25 cellular contexts compared by ENCODE assay signal in genomic region chr12:111991535-111991934, GRCh38. TPM values are rescaled to one million over a fixed set of nuclear protein-coding genes. Genes with fewer than 3 reads are reported as not detected.
DNase-seq lines count a peak whose midpoint lies in the region; ATAC-seq and TF ChIP-seq lines count a peak whose summit lies in the region.
"Had no signal": no experiment of that assay in that cellular context is flagged by ENCODE, and none has a peak within 500 bp of the region (broad histone marks: within the 10 kb centered on the region; RNA-seq: fewer than 3 reads in every experiment).

No MANE protein-coding gene starts in this region.

- H3K9me3 ChIP-seq in CD8-positive, alpha-beta T cell (ENCODE audit: low read length) = no peaks in the 10 kb centered on the region
- no peaks in the 10 kb centered on the region for H3K9me3 ChIP-seq in aorta (ENCODE audit: control insufficient read depth, low read length)
- H3K9me3 ChIP-seq: body of pancreas, right atrium auricular region, spleen, upper lobe of right lung had no signal

- no peaks in the 10 kb centered on the region for H3K27me3 ChIP-seq in CD8-positive, alpha-beta T cell (ENCODE audit: insufficient read depth, low read length)
- no peaks in the 10 kb centered on the region for H3K27me3 ChIP-seq in aorta (ENCODE audit: control insufficient read depth in 1 of 2, insufficient read depth in 2 of 2, low read length in 1 of 2)
- H3K27me3 ChIP-seq: body of pancreas, right atrium auricular region, spleen, upper lobe of right lung had no signal

- no peak for ATAC-seq in CD8-positive, alpha-beta T cell
- ATAC-seq in activated CD8-positive, alpha-beta T cell treated with anti-CD3 and anti-CD28 coated beads, Interleukin-2, amount 10 ng/mL, durations not matched to agents 7 days and 5 days = no peak
- no peak for ATAC-seq in natural killer cell treated with Interleukin-12 subunit alpha and Interleukin-12 subunit beta and Interleukin-15 and Interleukin-18, amount 100 ng/mL, for 72 hours
- ATAC-seq in aorta (ENCODE audit: low FRiP score) (no peak), GM21381 (IDR thresholded peaks at IDR 0.05; ENCODE audit: unreplicated experiment) (no peak)
- ATAC-seq: body of pancreas, left lobe of liver, upper lobe of right lung had no signal

- H3K27ac ChIP-seq in CD8-positive, alpha-beta T cell (ENCODE audit: low read depth, low read length) = no peak overlapping the region
- no peak overlapping the region for H3K27ac ChIP-seq in aorta (ENCODE audit: low read depth in 1 of 2, low read length in 2 of 2)
- H3K27ac ChIP-seq: body of pancreas, right atrium auricular region, SK-N-MC, upper lobe of right lung had no signal

- CTCF ChIA-PET in CD8-positive, alpha-beta T cell (lab: Charles Lee) = interaction anchor here (0.9 to 1.3 kb wide), 2 partner anchors 14 to 22 kb away, joined by 3 to 7 read pairs; partner anchors contain the start of genes ERP29 and TMEM116
- CTCF ChIA-PET in activated CD8-positive, alpha-beta T cell treated with anti-CD3 and anti-CD28 coated beads, Interleukin-2, amount 10 ng/mL, durations not matched to agents 7 days and 5 days (lab: Charles Lee) = interaction anchor here (3.8 to 5.4 kb wide), 3 partner anchors 11 to 46 kb away, joined by 11 to 50 read pairs (median 21); partner anchors contain the start of genes ERP29 and TMEM116

- no peak overlapping the region for H3K4me3 ChIP-seq in CD8-positive, alpha-beta T cell (ENCODE audit: low read depth, low read length)
- H3K4me3 ChIP-seq in aorta (ENCODE audit: low read length in 2 of 2) = no peak overlapping the region
- H3K4me3 ChIP-seq: body of pancreas, right atrium auricular region, SK-N-MC, spleen, upper lobe of right lung had no signal

- 94 to 97% methylated on average over 2 of the region's 2 CpGs for WGBS in aorta, 2 donors

- peaks cover 50% of the 10 kb centered on the region for H3K4me1 ChIP-seq in CD8-positive, alpha-beta T cell (ENCODE audit: insufficient read depth, low read length)
- H3K4me1 ChIP-seq in aorta (ENCODE audit: control insufficient read depth in 1 of 2, insufficient read depth in 2 of 2, low read length in 2 of 2) = no peaks in the 10 kb centered on the region
- H3K4me1 ChIP-seq: body of pancreas, right atrium auricular region, upper lobe of right lung had no signal

- H3K36me3 Mint-ChIP-seq in activated T-cell treated with anti-CD3 and anti-CD28 coated beads, Interleukin-2, amount 50 U/mL, for 24 hours (ENCODE audit: low read depth) = peaks cover 7% of the 10 kb centered on the region
- peaks cover 13% of the 10 kb centered on the region for H3K36me3 Mint-ChIP-seq in CD8-positive, alpha-beta T cell
- peaks cover 20% of the 10 kb centered on the region for H3K36me3 Mint-ChIP-seq in activated CD8-positive, alpha-beta T cell treated with anti-CD3 and anti-CD28 coated beads, Interleukin-2, amount 10 ng/mL, durations not matched to agents 7 days and 5 days (ENCODE audit: low read depth)
- peaks cover 6% of the 10 kb centered on the region for H3K36me3 Mint-ChIP-seq in natural killer cell treated with Interleukin-12 subunit alpha and Interleukin-12 subunit beta and Interleukin-15 and Interleukin-18, amount 100 ng/mL, for 72 hours

- POLR2A ChIA-PET in CD8-positive, alpha-beta T cell (lab: Charles Lee) = interaction anchor here (0.7 to 1.8 kb wide), 2 partner anchors 22 to 26 kb away, joined by 3 to 10 read pairs; partner anchors contain the start of genes ERP29 and TMEM116
- POLR2A ChIA-PET in activated CD8-positive, alpha-beta T cell treated with anti-CD3 and anti-CD28 coated beads, Interleukin-2, amount 10 ng/mL, durations not matched to agents 7 days and 5 days (lab: Charles Lee) = interaction anchor here (5.3 kb wide), 1 partner anchor 22 kb away, joined by 91 read pairs; the partner anchor contains the start of genes ERP29 and TMEM116

- no peaks in the 10 kb centered on the region for H3K9me3 Mint-ChIP-seq in activated T-cell treated with anti-CD3 and anti-CD28 coated beads, Interleukin-2, amount 50 U/mL, for 24 hours
- no peaks in the 10 kb centered on the region for H3K9me3 Mint-ChIP-seq in CD8-positive, alpha-beta T cell
- H3K9me3 Mint-ChIP-seq in activated CD8-positive, alpha-beta T cell treated with anti-CD3 and anti-CD28 coated beads, Interleukin-2, amount 10 ng/mL, durations not matched to agents 7 days and 5 days (ENCODE audit: insufficient read depth) = no peaks in the 10 kb centered on the region
- H3K9me3 Mint-ChIP-seq in natural killer cell treated with Interleukin-12 subunit alpha and Interleukin-12 subunit beta and Interleukin-15 and Interleukin-18, amount 100 ng/mL, for 72 hours = no peaks in the 10 kb centered on the region
- H3K9me3 Mint-ChIP-seq: activated B cell treated with CpG ODN at 0.5 μM for 24 hours, CD14-positive monocyte, H9, naive B cell had no signal

- peak overlapping the region; percentile 1 for H3K4me3 Mint-ChIP-seq in activated T-cell treated with anti-CD3 and anti-CD28 coated beads, Interleukin-2, amount 50 U/mL, for 24 hours
- H3K4me3 Mint-ChIP-seq in CD8-positive, alpha-beta T cell = peak overlapping the region; percentile 40
- no peak overlapping the region for H3K4me3 Mint-ChIP-seq in activated CD8-positive, alpha-beta T cell treated with anti-CD3 and anti-CD28 coated beads, Interleukin-2, amount 10 ng/mL, durations not matched to agents 7 days and 5 days
- peak overlapping the region; percentile 87 for H3K4me3 Mint-ChIP-seq in natural killer cell treated with Interleukin-12 subunit alpha and Interleukin-12 subunit beta and Interleukin-15 and Interleukin-18, amount 100 ng/mL, for 72 hours
- H3K4me3 Mint-ChIP-seq: CD14-positive monocyte, H9 had no signal

- H3K36me3 ChIP-seq in CD8-positive, alpha-beta T cell (ENCODE audit: insufficient read depth, low read length) = no peaks in the 10 kb centered on the region
- no peaks in the 10 kb centered on the region for H3K36me3 ChIP-seq in aorta (ENCODE audit: control insufficient read depth in 1 of 2, insufficient read depth in 2 of 2, low read length in 1 of 2)
- H3K36me3 ChIP-seq: upper lobe of right lung had no signal

- no peak for TF ChIP-seq CTCF in CD8-positive, alpha-beta T cell (IDR thresholded peaks at IDR 0.05)

- peaks cover 60% of the 10 kb centered on the region for H3K4me1 Mint-ChIP-seq in activated T-cell treated with anti-CD3 and anti-CD28 coated beads, Interleukin-2, amount 50 U/mL, for 24 hours (ENCODE audit: low read depth)
- H3K4me1 Mint-ChIP-seq in CD8-positive, alpha-beta T cell (ENCODE audit: low read depth) = peaks cover 60% of the 10 kb centered on the region
- H3K4me1 Mint-ChIP-seq in activated CD8-positive, alpha-beta T cell treated with anti-CD3 and anti-CD28 coated beads, Interleukin-2, amount 10 ng/mL, durations not matched to agents 7 days and 5 days (ENCODE audit: low read depth) = peaks cover 43% of the 10 kb centered on the region
- peaks cover 30 to 51% of the 10 kb centered on the region in 2 donors for H3K4me1 Mint-ChIP-seq in natural killer cell treated with Interleukin-12 subunit alpha and Interleukin-12 subunit beta and Interleukin-15 and Interleukin-18, amount 100 ng/mL, for 72 hours (ENCODE audit: low read depth in 2 of 2)

- H3K27ac Mint-ChIP-seq in activated T-cell treated with anti-CD3 and anti-CD28 coated beads, Interleukin-2, amount 50 U/mL, for 24 hours = peak overlapping the region; percentile 42
- H3K27ac Mint-ChIP-seq in CD8-positive, alpha-beta T cell = peak overlapping the region; percentile 91
- peak overlapping the region; percentile 69 for H3K27ac Mint-ChIP-seq in activated CD8-positive, alpha-beta T cell treated with anti-CD3 and anti-CD28 coated beads, Interleukin-2, amount 10 ng/mL, durations not matched to agents 7 days and 5 days
- peak overlapping the region in 1 of 2 donors; percentile 84 for H3K27ac Mint-ChIP-seq in natural killer cell treated with Interleukin-12 subunit alpha and Interleukin-12 subunit beta and Interleukin-15 and Interleukin-18, amount 100 ng/mL, for 72 hours
- H3K27ac Mint-ChIP-seq: activated B cell treated with CpG ODN at 0.5 μM for 24 hours, H9 had no signal

- no peak for DNase-seq in activated T-cell treated with anti-CD3 and anti-CD28 coated beads, Interleukin-2, amount 50 U/mL, for 24 hours
- DNase-seq in activated T-cell treated with anti-CD3 and anti-CD28 coated beads, Interleukin-2, amount 50 U/mL, for 48 hours = no peak
- DNase-seq in CD8-positive, alpha-beta T cell = no peak
- no peak for DNase-seq in activated CD8-positive, alpha-beta T cell treated with anti-CD3 and anti-CD28 coated beads, Interleukin-2, amount 10 ng/mL, durations not matched to agents 7 days and 5 days
- DNase-seq in natural killer cell treated with Interleukin-12 subunit alpha and Interleukin-12 subunit beta and Interleukin-15 and Interleukin-18, amount 100 ng/mL, for 72 hours (ENCODE audit: low spot score) = no peak
- no peak for DNase-seq in aorta
- DNase-seq: activated B cell treated with CpG ODN at 0.5 μM for 24 hours; body of pancreas; DMS153; erythroblast; foreskin fibroblast; H9; mesendoderm; MM.1S; naive B cell; NCI-H1436; NCI-H510A; spleen; stimulated activated CD4-positive, alpha-beta T cell treated with anti-CD3 and anti-CD28 coated beads, Interleukin-4, amount 100 ng/mL, for 4 hours; upper lobe of right lung had no signal

- intact Hi-C loops in CD8-positive, alpha-beta T cell (cut with DNase I, micrococcal nuclease) = loop anchor here in 1 of 2 experiments (5.0 kb wide), 1 partner anchor 44 kb away; no protein-coding TSS in a partner anchor
- intact Hi-C loops in aorta (cut with DNase I) = no loop called here

- H3K27me3 Mint-ChIP-seq in activated T-cell treated with anti-CD3 and anti-CD28 coated beads, Interleukin-2, amount 50 U/mL, for 24 hours = no peaks in the 10 kb centered on the region
- no peaks in the 10 kb centered on the region for H3K27me3 Mint-ChIP-seq in CD8-positive, alpha-beta T cell (ENCODE audit: low read depth)
- no peaks in the 10 kb centered on the region for H3K27me3 Mint-ChIP-seq in activated CD8-positive, alpha-beta T cell treated with anti-CD3 and anti-CD28 coated beads, Interleukin-2, amount 10 ng/mL, durations not matched to agents 7 days and 5 days (ENCODE audit: low read depth)
- no peaks in the 10 kb centered on the region for H3K27me3 Mint-ChIP-seq in natural killer cell treated with Interleukin-12 subunit alpha and Interleukin-12 subunit beta and Interleukin-15 and Interleukin-18, amount 100 ng/mL, for 72 hours

RNA-seq across cellular contexts. Expression of gene TMEM116, which starts 21.4 kb away (rescaled TPM):
- total RNA-seq in CD8-positive, alpha-beta T cell = 10 to 100 TPM in 1 of 2 experiments, 1 to 10 TPM in 1; 9.4 to 11.2 TPM
- 10 to 100 TPM; 12.7 to 13.1 TPM for total RNA-seq in activated CD8-positive, alpha-beta T cell treated with anti-CD3 and anti-CD28 coated beads, Interleukin-2, amount 10 ng/mL, durations not matched to agents 7 days and 5 days
- 10 to 100 TPM in 1 of 2 donors, 1 to 10 TPM in 1; 6.2 to 17.3 TPM for total RNA-seq in natural killer cell treated with Interleukin-12 subunit alpha and Interleukin-12 subunit beta and Interleukin-15 and Interleukin-18, amount 100 ng/mL, for 72 hours
- total RNA-seq in aorta = 1 to 10 TPM; 8.5 to 9.9 TPM
- 1 to 10 TPM; 2.4 to 9.9 TPM for polyA plus RNA-seq in aorta

RNA-seq across cellular contexts. Expression of gene ERP29, which starts 21.7 kb away (rescaled TPM):
- total RNA-seq in CD8-positive, alpha-beta T cell = 100 to 1,000 TPM; 102 to 111 TPM
- 100 to 1,000 TPM; 134 to 145 TPM for total RNA-seq in activated CD8-positive, alpha-beta T cell treated with anti-CD3 and anti-CD28 coated beads, Interleukin-2, amount 10 ng/mL, durations not matched to agents 7 days and 5 days
- 10 to 100 TPM; 46.0 to 61.7 TPM for total RNA-seq in natural killer cell treated with Interleukin-12 subunit alpha and Interleukin-12 subunit beta and Interleukin-15 and Interleukin-18, amount 100 ng/mL, for 72 hours
- 10 to 100 TPM; 41.5 to 62.2 TPM for total RNA-seq in aorta
- 10 to 100 TPM; 91.4 to 96.2 TPM for polyA plus RNA-seq in aorta
